ENCODE assay signal across 24 cellular contexts in genomic region chrX:40964008-40964407, GRCh38.
"Had no signal": no experiment of that assay in that cellular context is flagged by ENCODE, and none has a peak within 500 bp of the region (broad histone marks: within the 10 kb centered on the region; RNA-seq: fewer than 3 reads in every experiment).

No MANE protein-coding gene starts in this region.

- DNase-seq: activated CD4-positive, alpha-beta memory T cell treated with anti-CD3 and anti-CD28 coated beads, Interleukin-2, amount 10 ng/mL, durations not matched to agents 7 days and 5 days; activated CD4-positive, alpha-beta T cell treated with anti-CD3 and anti-CD28 coated beads, Interleukin-2, amount 50 U/mL, for 1 hour; activated CD4-positive, CD25-positive, alpha-beta regulatory T cell; activated gamma-delta T cell; activated naive CD4-positive, alpha-beta T cell treated with anti-CD3 and anti-CD28 coated beads for 36 hours; activated T-cell treated with anti-CD3 and anti-CD28 coated beads for 4 hours; activated T-cell treated with anti-CD3 and anti-CD28 coated beads, Interleukin-2, amount 50 U/mL, for 48 hours; amygdala; NCI-H1048; NCI-H146; NCI-H187 treated with DMSO at 0.1 percent for 48 hours; NCI-H2171; NCI-H2227 treated with DMSO at 0.1 percent for 48 hours; NCI-H526 treated with DMSO at 0.1 percent for 48 hours; NK-92 treated with Interleukin-12 subunit alpha and Interleukin-12 subunit beta, amount 100 ng/mL, for 24 hours; OCI-M1; T-cell; T-helper 2 cell; T1000 had no signal

- H3K4me3 ChIP-seq: SK-N-MC had no signal

- H3K27ac ChIP-seq: SK-N-MC, VCaP had no signal

- ATAC-seq: activated T-helper 17 cell treated with anti-CD3 and anti-CD28 coated beads, Interleukin-2, amount 50 U/mL, for 72 hours; Panc1; Right ventricle myocardium inferior; T-cell had no signal
